Comparison of ENCODE assay signal across 28 cellular contexts in the genomic region with DNA sequence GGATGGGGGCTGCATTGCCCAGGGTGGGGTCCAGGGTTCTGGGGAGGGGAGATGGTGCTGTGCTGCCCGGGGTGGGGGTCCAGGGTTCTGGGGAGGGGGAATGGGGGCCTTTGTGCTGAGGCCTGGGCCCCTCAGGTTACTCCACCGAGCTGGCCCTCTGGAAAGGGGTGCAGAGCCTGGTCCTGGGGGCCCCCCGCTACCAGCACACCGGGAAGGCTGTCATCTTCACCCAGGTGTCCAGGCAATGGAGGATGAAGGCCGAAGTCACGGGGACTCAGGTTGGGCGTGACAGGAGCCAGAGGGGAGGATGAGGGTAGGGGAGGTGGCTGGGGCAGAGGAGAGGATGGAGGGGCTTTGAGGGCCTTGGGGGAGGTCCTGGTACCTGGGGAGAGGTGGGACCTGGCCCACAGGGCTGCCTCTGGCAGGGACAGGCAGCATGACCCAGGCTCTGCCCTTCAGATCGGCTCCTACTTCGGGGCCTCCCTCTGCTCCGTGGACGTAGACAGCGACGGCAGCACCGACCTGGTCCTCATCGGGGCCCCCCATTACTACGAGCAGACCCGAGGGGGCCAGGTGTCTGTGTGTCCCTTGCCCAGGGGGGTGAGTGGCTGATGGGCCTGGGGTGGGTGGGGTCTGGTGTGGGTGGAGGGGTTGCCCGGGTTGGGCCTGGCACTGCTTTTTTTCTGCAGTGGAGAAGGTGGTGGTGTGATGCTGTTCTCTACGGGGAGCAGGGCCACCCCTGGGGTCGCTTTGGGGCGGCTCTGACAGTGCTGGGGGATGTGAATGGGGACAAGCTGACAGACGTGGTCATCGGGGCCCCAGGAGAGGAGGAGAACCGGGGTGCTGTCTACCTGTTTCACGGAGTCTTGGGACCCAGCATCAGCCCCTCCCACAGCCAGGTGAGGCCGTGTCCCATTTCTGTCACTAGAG. TPM values are rescaled to one million over a fixed set of nuclear protein-coding genes. Genes with fewer than 3 reads are reported as not detected.
"Had no signal": no experiment of that assay in that cellular context is flagged by ENCODE, and none has a peak within 500 bp of the region (broad histone marks: within the 10 kb centered on the region; RNA-seq: fewer than 3 reads in every experiment).

No MANE protein-coding gene starts in this region.

- H3K9me3 Mint-ChIP-seq: activated naive CD4-positive, alpha-beta T cell treated with anti-CD3 and anti-CD28 coated beads, Interleukin-2, amount 10 ng/mL, durations not matched to agents 7 days and 5 days; natural killer cell; stimulated activated effector memory CD8-positive, alpha-beta T cell treated with anti-CD3 and anti-CD28 coated beads, Interleukin-12 subunit alpha, Interleukin-12 subunit beta, amount 100 ng/mL, for 72 hours had no signal

- H3K4me1 ChIP-seq: breast epithelium, tibial nerve had no signal

- H3K36me3 Mint-ChIP-seq: activated naive CD4-positive, alpha-beta T cell treated with anti-CD3 and anti-CD28 coated beads, Interleukin-2, amount 10 ng/mL, durations not matched to agents 7 days and 5 days had no signal

- H3K36me3 ChIP-seq: breast epithelium, gastrocnemius medialis, lower lobe of right lung, tibial nerve had no signal

- H3K27me3 ChIP-seq: gastrocnemius medialis, tibial nerve had no signal

- H3K4me3 Mint-ChIP-seq: activated naive CD4-positive, alpha-beta T cell treated with anti-CD3 and anti-CD28 coated beads, Interleukin-2, amount 10 ng/mL, durations not matched to agents 7 days and 5 days; natural killer cell; stimulated activated effector memory CD8-positive, alpha-beta T cell treated with anti-CD3 and anti-CD28 coated beads, Interleukin-12 subunit alpha, Interleukin-12 subunit beta, amount 100 ng/mL, for 72 hours had no signal

- DNase-seq: activated CD4-positive, alpha-beta T cell treated with anti-CD3 and anti-CD28 coated beads for 48 hours; activated CD4-positive, alpha-beta T cell treated with anti-CD3 and anti-CD28 coated beads, Interleukin-2, amount 50 U/mL, for 48 hours; activated CD4-positive, CD25-positive, alpha-beta regulatory T cell; activated CD8-positive, alpha-beta memory T cell treated with anti-CD3 and anti-CD28 coated beads for 24 hours; activated gamma-delta T cell; activated naive CD4-positive, alpha-beta T cell treated with anti-CD3 and anti-CD28 coated beads, Interleukin-2, amount 10 ng/mL, durations not matched to agents 7 days and 5 days; amygdala; effector memory CD4-positive, alpha-beta T cell; gastrocnemius medialis; glutamatergic neuron; lower lobe of right lung; mesenchymal stem cell; natural killer cell; retina; stimulated activated CD4-positive, alpha-beta T cell treated with anti-CD3 and anti-CD28 coated beads, Interleukin-4, amount 100 ng/mL, for 24 hours; T-helper 1 cell had no signal

- ATAC-seq: gastrocnemius medialis; natural killer cell; sciatic nerve; stimulated activated effector memory CD8-positive, alpha-beta T cell treated with anti-CD3 and anti-CD28 coated beads, Interleukin-12 subunit alpha, Interleukin-12 subunit beta, amount 100 ng/mL, for 72 hours had no signal

- H3K27ac ChIP-seq: breast epithelium, dorsolateral prefrontal cortex, gastrocnemius medialis, lower lobe of right lung, skin epidermis, tibial nerve had no signal

- H3K4me3 ChIP-seq: breast epithelium, dorsolateral prefrontal cortex, gastrocnemius medialis, lower lobe of right lung, skin epidermis, tibial nerve had no signal

- H3K27ac Mint-ChIP-seq: activated naive CD4-positive, alpha-beta T cell treated with anti-CD3 and anti-CD28 coated beads, Interleukin-2, amount 10 ng/mL, durations not matched to agents 7 days and 5 days; progenitor cell of endocrine pancreas; stimulated activated effector memory CD8-positive, alpha-beta T cell treated with anti-CD3 and anti-CD28 coated beads, Interleukin-12 subunit alpha, Interleukin-12 subunit beta, amount 100 ng/mL, for 72 hours had no signal

- H3K9me3 ChIP-seq: breast epithelium, gastrocnemius medialis, lower lobe of right lung, tibial nerve had no signal

RNA-seq across cellular contexts. Expression of a gene that starts 7.8 kb away (rescaled TPM):
- total RNA-seq: osteocyte, progenitor cell of endocrine pancreas had no signal

RNA-seq across cellular contexts. Expression of a gene that starts 30.4 kb away (rescaled TPM):
- total RNA-seq: epithelial cell of proximal tubule, gastrocnemius medialis, osteocyte, progenitor cell of endocrine pancreas, temporal lobe, ureter had no signal
- polyA plus RNA-seq: keratinocyte had no signal
